26 cellular contexts compared by ENCODE assay signal in the genomic region with DNA sequence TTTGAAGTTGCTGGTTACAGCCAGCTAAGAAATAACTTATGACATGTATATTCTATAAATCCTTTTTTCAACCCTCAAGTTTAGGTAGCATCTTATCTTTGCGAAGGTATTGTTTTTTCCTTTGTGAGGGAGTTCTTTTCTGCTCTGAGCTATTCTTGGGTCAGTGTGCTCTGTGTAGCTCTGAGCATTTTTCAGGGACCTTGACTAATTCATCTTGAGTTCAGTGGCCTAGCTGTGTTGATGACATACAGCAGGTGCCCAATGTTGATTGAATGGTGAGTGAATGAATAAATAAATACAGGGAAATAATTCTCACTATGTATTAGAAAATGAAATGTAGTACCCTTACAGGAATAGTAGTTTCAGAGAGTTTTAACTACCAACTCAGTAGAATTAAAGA.
"Had no signal": no experiment of that assay in that cellular context is flagged by ENCODE, and none has a peak within 500 bp of the region (broad histone marks: within the 10 kb centered on the region; RNA-seq: fewer than 3 reads in every experiment).

No MANE protein-coding gene starts in this region.

- H3K9me3 Mint-ChIP-seq: endodermal cell had no signal

- H3K27me3 ChIP-seq: colonic mucosa, esophagus muscularis mucosa, esophagus squamous epithelium, foreskin keratinocyte, gastrocnemius medialis, gastroesophageal sphincter had no signal

- H3K27ac Mint-ChIP-seq: dendritic cell treated with granulocyte-macrophage colony-stimulating factor and Interleukin-4, amounts not matched to agents 40 ng/mL and 50 ng/mL, for 4 days; effector memory CD8-positive, alpha-beta T cell; endodermal cell had no signal

- H3K36me3 ChIP-seq: colonic mucosa, esophagus muscularis mucosa, esophagus squamous epithelium, gastrocnemius medialis, gastroesophageal sphincter, heart left ventricle, heart right ventricle had no signal

- ATAC-seq: effector memory CD8-positive, alpha-beta T cell; foreskin keratinocyte; gastrocnemius medialis; gastroesophageal sphincter; heart left ventricle; heart right ventricle had no signal

- H3K9me3 ChIP-seq: colonic mucosa, esophagus muscularis mucosa, esophagus squamous epithelium, gastrocnemius medialis, gastroesophageal sphincter, heart left ventricle, heart right ventricle had no signal

- H3K27ac ChIP-seq: colonic mucosa, coronary artery, dorsolateral prefrontal cortex, epithelial cell of prostate, esophagus muscularis mucosa, esophagus squamous epithelium, foreskin keratinocyte, gastrocnemius medialis, gastroesophageal sphincter, heart left ventricle, heart right ventricle had no signal

- H3K4me3 ChIP-seq: colonic mucosa, coronary artery, dorsolateral prefrontal cortex, esophagus muscularis mucosa, esophagus squamous epithelium, gastrocnemius medialis, gastroesophageal sphincter, heart left ventricle, heart right ventricle had no signal

- DNase-seq: colonic mucosa; cortex of kidney; dermis blood vessel endothelial cell; dorsolateral prefrontal cortex; effector CD4-positive, alpha-beta T cell; effector CD8-positive, alpha-beta T cell; effector memory CD4-positive, alpha-beta T cell; effector memory CD8-positive, alpha-beta T cell; endodermal cell; erythroblast; esophagus squamous epithelium; foreskin fibroblast; foreskin keratinocyte; foreskin melanocyte; gastrocnemius medialis; glutamatergic neuron; head of caudate nucleus; heart left ventricle; heart right ventricle had no signal

- FAIRE-seq: endometrium, endothelial cell of umbilical vein had no signal

- H3K4me1 ChIP-seq: colonic mucosa, esophagus muscularis mucosa, esophagus squamous epithelium, foreskin keratinocyte, gastrocnemius medialis, gastroesophageal sphincter, heart left ventricle, heart right ventricle had no signal

- H3K4me3 Mint-ChIP-seq: dendritic cell treated with granulocyte-macrophage colony-stimulating factor and Interleukin-4, amounts not matched to agents 40 ng/mL and 50 ng/mL, for 4 days; effector memory CD8-positive, alpha-beta T cell; endodermal cell had no signal

- H3K27me3 Mint-ChIP-seq: dendritic cell treated with granulocyte-macrophage colony-stimulating factor and Interleukin-4, amounts not matched to agents 40 ng/mL and 50 ng/mL, for 4 days; effector memory CD8-positive, alpha-beta T cell had no signal
